ENCODE assay signal across 17 cellular contexts in the genomic region with DNA sequence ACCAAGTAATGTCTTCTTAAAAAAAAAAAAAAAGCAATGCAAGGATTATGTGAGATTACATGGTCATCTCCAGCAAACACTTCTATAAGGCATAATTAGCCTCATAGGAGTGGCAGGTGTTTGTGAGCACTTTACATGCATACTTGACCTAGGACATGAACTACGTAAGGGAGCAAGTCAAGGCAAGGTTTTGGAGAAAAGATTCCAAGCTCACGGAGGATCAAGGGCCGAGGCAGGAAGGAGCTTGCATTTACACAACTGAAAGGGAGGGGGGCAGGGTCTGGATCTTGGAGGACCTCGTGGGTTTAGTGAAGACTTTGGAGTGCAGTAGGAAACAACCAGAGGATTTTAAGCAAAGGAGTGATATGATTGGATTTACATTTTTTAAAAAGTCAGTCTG.
DNase-seq lines count a peak whose midpoint lies in the region; ATAC-seq and TF ChIP-seq lines count a peak whose summit lies in the region.
"Had no signal": no experiment of that assay in that cellular context is flagged by ENCODE, and none has a peak within 500 bp of the region (broad histone marks: within the 10 kb centered on the region; RNA-seq: fewer than 3 reads in every experiment).

No MANE protein-coding gene starts in this region.

- H3K27me3 Mint-ChIP-seq in GM23338 (ENCODE audit: insufficient read depth, low read depth, poor library complexity) (no peaks in the 10 kb centered on the region), nephron progenitor cell (ENCODE audit: low read depth, poor library complexity) (peaks cover 3% of the 10 kb centered on the region), T-helper 17 cell (peaks cover 12% of the 10 kb centered on the region)
- H3K27me3 Mint-ChIP-seq: stimulated activated naive CD8-positive, alpha-beta T cell treated with anti-CD3 and anti-CD28 coated beads, Interleukin-15, amount 100 ng/mL, for 72 hours had no signal

- H3K4me3 ChIP-seq in GM23338 (no peak overlapping the region), PC-3 (ENCODE audit: low read length) (no peak overlapping the region), esophagus (ENCODE audit: low read depth in 1 of 2, low read length in 2 of 2) (no peak overlapping the region)
- H3K4me3 ChIP-seq: left lung, sigmoid colon had no signal

- H2AFZ ChIP-seq in GM23338: peak overlapping the region; percentile 34; the same call in 1 of the 2 replicates
- peak overlapping the region; percentile 32; the same call in 1 of the 2 replicates for H2AFZ ChIP-seq in PC-3 (ENCODE audit: low read length)

- TF ChIP-seq CTCF in GM23338 (conservative IDR thresholded peaks at IDR 0.05; ENCODE audit: low read depth in 2 of 2): no peak
- no peak for TF ChIP-seq CTCF in PC-3 (conservative IDR thresholded peaks at IDR 0.05; ENCODE audit: low read depth, low read length)
- no peak for TF ChIP-seq CTCF in nephron progenitor cell (IDR thresholded peaks at IDR 0.05)

- POLR2A ChIA-PET in PC-3 (lab: Charles Lee; ENCODE audit: unreplicated experiment): no interaction called here

- WGBS in esophagus, 2 donors: 36 to 54% methylated on average over 4 of the region's 4 CpGs

- H3K4me1 Mint-ChIP-seq in GM23338 (peaks cover 13% of the 10 kb centered on the region; the same call in 2 of the 3 replicates), nephron progenitor cell (peaks cover 13% of the 10 kb centered on the region), T-helper 17 cell (peaks cover 2% of the 10 kb centered on the region)
- H3K4me1 Mint-ChIP-seq: CD4-positive, alpha-beta memory T cell; stimulated activated naive CD8-positive, alpha-beta T cell treated with anti-CD3 and anti-CD28 coated beads, Interleukin-15, amount 100 ng/mL, for 72 hours had no signal

- peak; percentile 58 for DNase-seq in GM23338 (ENCODE audit: low spot score)
- no peak for DNase-seq in PC-3
- no peak for DNase-seq in nephron progenitor cell
- no peak for DNase-seq in T-helper 17 cell
- no peak for DNase-seq in hypothalamus (lab: John Stamatoyannopoulos, UW)
- DNase-seq in stimulated activated CD4-positive, alpha-beta T cell treated with anti-CD3 and anti-CD28 coated beads, Interleukin-4, amount 100 ng/mL, for 24 hours: no peak
- DNase-seq: activated CD4-positive, alpha-beta T cell treated with anti-CD3 and anti-CD28 coated beads for 48 hours; activated CD8-positive, alpha-beta memory T cell treated with anti-CD3 and anti-CD28 coated beads, Interleukin-2, amount 50 U/mL, for 4 hours; activated effector memory CD4-positive, alpha-beta T cell treated with anti-CD3 and anti-CD28 coated beads, Interleukin-2, amount 50 U/mL, for 16 hours; caudate nucleus; CD4-positive, alpha-beta memory T cell; left lung; NCI-H146; sigmoid colon; stimulated activated naive CD8-positive, alpha-beta T cell treated with anti-CD3 and anti-CD28 coated beads, Interleukin-15, amount 100 ng/mL, for 72 hours had no signal

- H3K4me2 ChIP-seq in GM23338 (peak overlapping the region; percentile 5; the same call in 1 of the 2 replicates), PC-3 (ENCODE audit: low read length) (no peak overlapping the region)

- H3K79me2 ChIP-seq in GM23338 (replicated peaks; ENCODE audit: insufficient read depth) (no peaks in the 10 kb centered on the region), PC-3 (ENCODE audit: low read length) (no peaks in the 10 kb centered on the region)

- H3K9me3 ChIP-seq in PC-3 (ENCODE audit: low read length) (no peaks in the 10 kb centered on the region), esophagus (ENCODE audit: control insufficient read depth in 2 of 2, insufficient read depth in 1 of 2, low read depth in 1 of 2, low read length in 1 of 2) (no peaks in the 10 kb centered on the region), T-helper 17 cell (ENCODE audit: control insufficient read depth, low read length, poor library complexity, severe bottlenecking) (no peaks in the 10 kb centered on the region)
- H3K9me3 ChIP-seq: left lung, sigmoid colon had no signal

- H3K4me3 Mint-ChIP-seq in GM23338 (no peak overlapping the region), nephron progenitor cell (no peak overlapping the region), T-helper 17 cell (no peak overlapping the region)
- H3K4me3 Mint-ChIP-seq: CD4-positive, alpha-beta memory T cell; stimulated activated naive CD8-positive, alpha-beta T cell treated with anti-CD3 and anti-CD28 coated beads, Interleukin-15, amount 100 ng/mL, for 72 hours had no signal

- no TSS peak for BruUV-seq in PC-3 (replicated peaks; lab: Mats Ljungman, UMichigan)

- H3K9me3 Mint-ChIP-seq in GM23338: no peaks in the 10 kb centered on the region
- H3K9me3 Mint-ChIP-seq in nephron progenitor cell: peaks cover 3% of the 10 kb centered on the region
- H3K9me3 Mint-ChIP-seq: stimulated activated naive CD8-positive, alpha-beta T cell treated with anti-CD3 and anti-CD28 coated beads, Interleukin-15, amount 100 ng/mL, for 72 hours had no signal

- no peaks in the 10 kb centered on the region for H3K27me3 ChIP-seq in GM23338 (ENCODE audit: insufficient read depth)
- no peaks in the 10 kb centered on the region for H3K27me3 ChIP-seq in PC-3 (ENCODE audit: low read length)
- H3K27me3 ChIP-seq in esophagus (ENCODE audit: control insufficient read depth in 1 of 2, insufficient read depth in 2 of 2, low read length in 2 of 2): no peaks in the 10 kb centered on the region
- H3K27me3 ChIP-seq: left lung, sigmoid colon had no signal

- H3K27ac Mint-ChIP-seq in GM23338 (no peak overlapping the region), nephron progenitor cell (peak overlapping the region; percentile 64), T-helper 17 cell (no peak overlapping the region)
- H3K27ac Mint-ChIP-seq: CD4-positive, alpha-beta memory T cell; stimulated activated naive CD8-positive, alpha-beta T cell treated with anti-CD3 and anti-CD28 coated beads, Interleukin-15, amount 100 ng/mL, for 72 hours had no signal

- H3F3A ChIP-seq in GM23338 (replicated peaks; ENCODE audit: low read depth): no peaks in the 10 kb centered on the region
- no peaks in the 10 kb centered on the region for H3F3A ChIP-seq in PC-3 (ENCODE audit: low read length, unreplicated experiment)

- H4K20me1 ChIP-seq in GM23338 (replicated peaks; ENCODE audit: insufficient read depth) (no peaks in the 10 kb centered on the region), PC-3 (ENCODE audit: low read length) (no peaks in the 10 kb centered on the region)

- peak; percentile 58 for ATAC-seq in GM23338
- no peak for ATAC-seq in PC-3
- no peak for ATAC-seq in T-helper 17 cell
- ATAC-seq: left lung; Panc1; stimulated activated naive CD8-positive, alpha-beta T cell treated with anti-CD3 and anti-CD28 coated beads, Interleukin-15, amount 100 ng/mL, for 72 hours had no signal

- H3K4me1 ChIP-seq in GM23338 (ENCODE audit: insufficient read depth): no peaks in the 10 kb centered on the region; the same call in 1 of the 2 replicates
- H3K4me1 ChIP-seq in PC-3 (ENCODE audit: insufficient read depth, low read length): peaks cover 6% of the 10 kb centered on the region; the same call in 1 of the 2 replicates
- no peaks in the 10 kb centered on the region for H3K4me1 ChIP-seq in esophagus (ENCODE audit: control insufficient read depth in 2 of 2, insufficient read depth in 2 of 2, low read length in 1 of 2)
- H3K4me1 ChIP-seq: left lung had no signal

- intact Hi-C loops in PC-3 (cut with micrococcal nuclease): no loop called here

- H3K9me2 ChIP-seq in GM23338 (ENCODE audit: insufficient read depth): no peaks in the 10 kb centered on the region
- H3K9me2 ChIP-seq in PC-3 (replicated peaks; ENCODE audit: low read length): no peaks in the 10 kb centered on the region

- H3K36me3 ChIP-seq in GM23338 (ENCODE audit: insufficient read depth): no peaks in the 10 kb centered on the region
- H3K36me3 ChIP-seq in PC-3 (ENCODE audit: low read depth, low read length): no peaks in the 10 kb centered on the region
- no peaks in the 10 kb centered on the region for H3K36me3 ChIP-seq in esophagus (ENCODE audit: control insufficient read depth in 2 of 2, insufficient read depth in 2 of 2, low read length in 1 of 2)
- H3K36me3 ChIP-seq: left lung, sigmoid colon had no signal

- no peaks in the 10 kb centered on the region; the same call in 2 of the 3 replicates for H3K36me3 Mint-ChIP-seq in GM23338 (ENCODE audit: low read depth)
- no peaks in the 10 kb centered on the region for H3K36me3 Mint-ChIP-seq in nephron progenitor cell (ENCODE audit: low read depth)
- H3K36me3 Mint-ChIP-seq in T-helper 17 cell (ENCODE audit: low read depth): no peaks in the 10 kb centered on the region
- H3K36me3 Mint-ChIP-seq: CD4-positive, alpha-beta memory T cell had no signal

- CTCF ChIA-PET in PC-3 (lab: Charles Lee): no interaction called here

- H3K9ac ChIP-seq in PC-3 (ENCODE audit: low read length): no peak overlapping the region

- H3K27ac ChIP-seq in GM23338 (ENCODE audit: low read depth) (no peak overlapping the region), PC-3 (ENCODE audit: low read length) (no peak overlapping the region), esophagus (ENCODE audit: low read depth in 2 of 2, low read length in 1 of 2) (peak overlapping the region; percentile 0 to 40)
- H3K27ac ChIP-seq: left lung had no signal

TF ChIP-seq in GM23338, 12 proteins besides CTCF, POLR2A, EP300 and RAD21 (continues in another document):
- TF ChIP-seq CREB1 (CRISPR knock-in tag; IDR thresholded peaks at IDR 0.05; ENCODE audit: low read depth) (no peak), EZH2 (IDR thresholded peaks at IDR 0.05; ENCODE audit: low read depth, unreplicated experiment) (no peak)

Comparison
In these comparisons a context has a peak if more than half of its experiments do, and no peak if none do; other contexts are left out.
1. H3K27ac ChIP-seq: peak in esophagus (2 of 2); none in GM23338 (single experiment) and PC-3 (single experiment).